ENCODE assay signal across 12 cellular contexts in genomic region chr5:15683332-15683731, GRCh38.
DNase-seq lines count a peak whose midpoint lies in the region; ATAC-seq and TF ChIP-seq lines count a peak whose summit lies in the region.
"Had no signal": no experiment of that assay in that cellular context is flagged by ENCODE, and none has a peak within 500 bp of the region (broad histone marks: within the 10 kb centered on the region; RNA-seq: fewer than 3 reads in every experiment).

No MANE protein-coding gene starts in this region.

- TF ChIP-seq CTCF in AG04450 (IDR thresholded peaks at IDR 0.05; ENCODE audit: low read depth, low read length): peak; percentile 43
- peak; percentile 44 for TF ChIP-seq CTCF in WI38 (IDR thresholded peaks at IDR 0.05; ENCODE audit: low read depth, low read length)

- DNase-seq in AG04450 (ENCODE audit: low read depth, low spot score) (no peak), iPS-NIHi7 (ENCODE audit: extremely low spot score) (peak; percentile 76), HuH-7.5 (ENCODE audit: low spot score) (no peak), SW480 (ENCODE audit: low spot score) (no peak), OCI-M2 (lab: John Stamatoyannopoulos, UW; ENCODE audit: unreplicated experiment) (no peak), NCI-H1092 (lab: John Stamatoyannopoulos, UW) (no peak)
- DNase-seq: GM23248, NCI-H2029 treated with DMSO at 0.1 percent for 48 hours, T-helper 1 cell had no signal

- no peaks in the 10 kb centered on the region for H3K9me3 ChIP-seq in AG04450 (ENCODE audit: control insufficient read depth, insufficient read depth, low read length)
- H3K9me3 ChIP-seq: BLaER1 had no signal

- peak; percentile 43 for ATAC-seq in HG03432 (IDR thresholded peaks at IDR 0.05; ENCODE audit: unreplicated experiment)

- no peaks in the 10 kb centered on the region for H3K27me3 ChIP-seq in AG04450 (ENCODE audit: control insufficient read depth, insufficient read depth, low read length)
- H3K27me3 ChIP-seq: BLaER1 had no signal

- no peak overlapping the region for H3K27ac ChIP-seq in AG04450 (ENCODE audit: low read depth, low read length)
- H3K27ac ChIP-seq: BLaER1, GM23248 had no signal

- CTCF ChIA-PET in AG04450 (lab: Charles Lee): interaction anchor here (0.7 to 1.5 kb wide), 8 partner anchors 12 to 186 kb away, joined by 3 to 5 read pairs (median 4); no protein-coding TSS in a partner anchor

- H3K4me3 ChIP-seq in AG04450 (ENCODE audit: low read depth, low read length): no peak overlapping the region
- H3K4me3 ChIP-seq in WI38 (ENCODE audit: low read depth, low read length): no peak overlapping the region
- H3K4me3 ChIP-seq: BLaER1, GM23248 had no signal

- POLR2A ChIA-PET in AG04450 (lab: Yijun Ruan, JAX): no interaction called here
